In genomic region chr2:157068225-157068624, GRCh38 we compare ENCODE assay signal across 8 cellular contexts.
"Had no signal": no experiment of that assay in that cellular context is flagged by ENCODE, and none has a peak within 500 bp of the region (broad histone marks: within the 10 kb centered on the region; RNA-seq: fewer than 3 reads in every experiment).

No MANE protein-coding gene starts in this region.

- H3K4me3 ChIP-seq: GM23248, HAP-1 had no signal

- ATAC-seq: HCT116, HepG2 had no signal

- DNase-seq: GM23248, GOT3, H7, HFFc6, KBM-7 had no signal
